ENCODE assay signal across 18 cellular contexts in the genomic region with DNA sequence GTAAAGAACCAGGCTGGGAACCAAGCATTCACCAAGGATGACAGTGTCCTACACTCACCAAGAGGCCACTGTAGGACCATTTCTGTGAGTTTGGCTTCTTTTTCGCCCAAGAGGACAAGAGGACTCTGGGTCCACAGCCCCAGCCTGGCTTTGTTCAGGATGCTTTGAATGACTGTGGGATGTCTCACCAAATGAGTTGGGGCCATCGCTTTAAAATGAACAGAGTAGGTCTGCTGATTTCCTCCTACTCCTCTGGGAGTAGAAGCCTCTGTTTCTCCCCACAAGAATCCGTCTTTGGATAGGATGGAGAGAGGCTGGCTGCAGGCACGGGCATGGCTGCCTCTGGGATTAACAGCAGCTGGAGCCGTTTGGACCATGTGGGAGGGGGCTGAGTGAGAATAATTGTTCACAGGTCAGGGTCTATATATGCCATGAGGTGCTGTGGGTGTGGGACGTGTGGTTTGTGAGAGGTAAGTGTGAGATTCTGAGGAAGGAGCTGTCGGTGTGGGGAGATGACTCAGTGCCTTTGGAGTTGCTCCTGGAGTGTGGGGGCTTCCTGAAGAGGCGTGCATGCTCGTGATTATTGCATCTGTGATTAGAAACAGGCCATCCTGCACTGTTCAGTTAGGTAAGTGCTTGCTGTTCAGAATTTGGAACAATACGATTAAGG. TPM values are rescaled to one million over a fixed set of nuclear protein-coding genes. Genes with fewer than 3 reads are reported as not detected.
DNase-seq lines count a peak whose midpoint lies in the region; ATAC-seq and TF ChIP-seq lines count a peak whose summit lies in the region.
"Had no signal": no experiment of that assay in that cellular context is flagged by ENCODE, and none has a peak within 500 bp of the region (broad histone marks: within the 10 kb centered on the region; RNA-seq: fewer than 3 reads in every experiment).

No MANE protein-coding gene starts in this region.

- intact Hi-C loops in activated T-helper 1 cell treated with anti-CD3 and anti-CD28 coated beads, Interleukin-12 subunit alpha, Interleukin-12 subunit beta, Interleukin-2, Interleukin-4 antibody, amounts not matched to agents 30 ng/mL and 10 ng/mL and 1 ng/mL, durations not matched to agents 14 hours and 24 hours and 36 hours (cut with micrococcal nuclease), result no loop called here

- no peaks in the 10 kb centered on the region for H3K9me3 Mint-ChIP-seq in activated T-cell treated with anti-CD3 and anti-CD28 coated beads, Interleukin-2, amount 50 U/mL, for 4 hours
- no peaks in the 10 kb centered on the region for H3K9me3 Mint-ChIP-seq in activated T-cell treated with anti-CD3 and anti-CD28 coated beads, Interleukin-2, amount 50 U/mL, for 24 hours
- H3K9me3 Mint-ChIP-seq in activated T-helper 1 cell treated with anti-CD3 and anti-CD28 coated beads, Interleukin-12 subunit alpha, Interleukin-12 subunit beta, Interleukin-2, Interleukin-4 antibody, amounts not matched to agents 30 ng/mL and 10 ng/mL and 1 ng/mL, durations not matched to agents 14 hours and 24 hours and 36 hours, result no peaks in the 10 kb centered on the region
- no peaks in the 10 kb centered on the region for H3K9me3 Mint-ChIP-seq in effector memory CD8-positive, alpha-beta T cell

- peak; percentile 18 to 25 for ATAC-seq in activated T-cell treated with anti-CD3 and anti-CD28 coated beads, Interleukin-2, amount 50 U/mL, for 4 hours
- peak; percentile 44 for ATAC-seq in effector memory CD8-positive, alpha-beta T cell (replicated peaks)
- no peak for ATAC-seq in HG03039 (IDR thresholded peaks at IDR 0.05; ENCODE audit: unreplicated experiment)
- ATAC-seq in HG03457 (IDR thresholded peaks at IDR 0.05; ENCODE audit: unreplicated experiment), result no peak
- ATAC-seq: esophagus mucosa, left ventricle myocardium superior had no signal

- H3K4me2 ChIP-seq in smooth muscle cell, result peak overlapping the region; percentile 1

- H2AFZ ChIP-seq in smooth muscle cell (ENCODE audit: low read depth), result no peak overlapping the region

- H3K9ac ChIP-seq in smooth muscle cell (ENCODE audit: low read depth), result no peak overlapping the region

- no peaks in the 10 kb centered on the region for H3K9me3 ChIP-seq in smooth muscle cell (replicated peaks; ENCODE audit: low read depth)

- no peaks in the 10 kb centered on the region for H3F3A ChIP-seq in smooth muscle cell (ENCODE audit: low read depth)

- H3K4me1 Mint-ChIP-seq in activated T-cell treated with anti-CD3 and anti-CD28 coated beads, Interleukin-2, amount 50 U/mL, for 4 hours (ENCODE audit: low read depth), result peaks cover 4% of the 10 kb centered on the region
- H3K4me1 Mint-ChIP-seq in activated T-cell treated with anti-CD3 and anti-CD28 coated beads, Interleukin-2, amount 50 U/mL, for 24 hours (ENCODE audit: low read depth), result peaks cover 7% of the 10 kb centered on the region
- H3K4me1 Mint-ChIP-seq in activated T-helper 1 cell treated with anti-CD3 and anti-CD28 coated beads, Interleukin-12 subunit alpha, Interleukin-12 subunit beta, Interleukin-2, Interleukin-4 antibody, amounts not matched to agents 30 ng/mL and 10 ng/mL and 1 ng/mL, durations not matched to agents 14 hours and 24 hours and 36 hours (ENCODE audit: low read depth), result peaks cover 17% of the 10 kb centered on the region
- peaks cover 4 to 6% of the 10 kb centered on the region in 2 donors for H3K4me1 Mint-ChIP-seq in effector memory CD8-positive, alpha-beta T cell (ENCODE audit: low read depth in 2 of 2)

- no peak overlapping the region for H3K4me3 ChIP-seq in smooth muscle cell
- H3K4me3 ChIP-seq: cardiac muscle cell had no signal

- H3K36me3 Mint-ChIP-seq in activated T-cell treated with anti-CD3 and anti-CD28 coated beads, Interleukin-2, amount 50 U/mL, for 4 hours (ENCODE audit: insufficient read depth), result no peaks in the 10 kb centered on the region
- no peaks in the 10 kb centered on the region for H3K36me3 Mint-ChIP-seq in activated T-cell treated with anti-CD3 and anti-CD28 coated beads, Interleukin-2, amount 50 U/mL, for 24 hours (ENCODE audit: low read depth)
- no peaks in the 10 kb centered on the region for H3K36me3 Mint-ChIP-seq in activated T-helper 1 cell treated with anti-CD3 and anti-CD28 coated beads, Interleukin-12 subunit alpha, Interleukin-12 subunit beta, Interleukin-2, Interleukin-4 antibody, amounts not matched to agents 30 ng/mL and 10 ng/mL and 1 ng/mL, durations not matched to agents 14 hours and 24 hours and 36 hours (ENCODE audit: low read depth)
- no peaks in the 10 kb centered on the region for H3K36me3 Mint-ChIP-seq in effector memory CD8-positive, alpha-beta T cell (ENCODE audit: insufficient read depth)

- no peak overlapping the region for H3K4me3 Mint-ChIP-seq in activated T-cell treated with anti-CD3 and anti-CD28 coated beads, Interleukin-2, amount 50 U/mL, for 4 hours
- H3K4me3 Mint-ChIP-seq in activated T-cell treated with anti-CD3 and anti-CD28 coated beads, Interleukin-2, amount 50 U/mL, for 24 hours, result no peak overlapping the region
- no peak overlapping the region for H3K4me3 Mint-ChIP-seq in activated T-helper 1 cell treated with anti-CD3 and anti-CD28 coated beads, Interleukin-12 subunit alpha, Interleukin-12 subunit beta, Interleukin-2, Interleukin-4 antibody, amounts not matched to agents 30 ng/mL and 10 ng/mL and 1 ng/mL, durations not matched to agents 14 hours and 24 hours and 36 hours
- no peak overlapping the region for H3K4me3 Mint-ChIP-seq in effector memory CD8-positive, alpha-beta T cell
- H3K4me3 Mint-ChIP-seq: HFFc6 had no signal

- no peak for DNase-seq in activated T-cell treated with anti-CD3 and anti-CD28 coated beads, Interleukin-2, amount 50 U/mL, for 4 hours
- no peak for DNase-seq in activated T-cell treated with anti-CD3 and anti-CD28 coated beads, Interleukin-2, amount 50 U/mL, for 24 hours
- no peak for DNase-seq in activated T-helper 1 cell treated with anti-CD3 and anti-CD28 coated beads, Interleukin-12 subunit alpha, Interleukin-12 subunit beta, Interleukin-2, Interleukin-4 antibody, amounts not matched to agents 30 ng/mL and 10 ng/mL and 1 ng/mL, durations not matched to agents 14 hours and 24 hours and 36 hours (ENCODE audit: low spot score)
- no peak for DNase-seq in effector memory CD8-positive, alpha-beta T cell
- no peak for DNase-seq in smooth muscle cell (lab: John Stamatoyannopoulos, UW; ENCODE audit: unreplicated experiment)
- DNase-seq in effector CD4-positive, alpha-beta T cell, result no peak
- DNase-seq: activated CD4-positive, alpha-beta T cell treated with anti-CD3 and anti-CD28 coated beads for 1 hour; DMS 273 treated with DMSO at 0.1 percent for 48 hours; HFFc6; left ventricle myocardium superior; NCI-H1930; NCI-H446 treated with DMSO at 0.1 percent for 48 hours; RPMI8226 had no signal

- no peak overlapping the region for H3K27ac ChIP-seq in smooth muscle cell (ENCODE audit: low read depth)
- H3K27ac ChIP-seq: cardiac muscle cell, HL-60 had no signal

- H3K79me2 ChIP-seq in smooth muscle cell (ENCODE audit: low read depth), result no peaks in the 10 kb centered on the region

- H3K27ac Mint-ChIP-seq in activated T-cell treated with anti-CD3 and anti-CD28 coated beads, Interleukin-2, amount 50 U/mL, for 24 hours, result no peak overlapping the region
- H3K27ac Mint-ChIP-seq in activated T-helper 1 cell treated with anti-CD3 and anti-CD28 coated beads, Interleukin-12 subunit alpha, Interleukin-12 subunit beta, Interleukin-2, Interleukin-4 antibody, amounts not matched to agents 30 ng/mL and 10 ng/mL and 1 ng/mL, durations not matched to agents 14 hours and 24 hours and 36 hours, result peak overlapping the region; percentile 55
- H3K27ac Mint-ChIP-seq in effector memory CD8-positive, alpha-beta T cell, result no peak overlapping the region
- H3K27ac Mint-ChIP-seq: HFFc6 had no signal

- peaks cover 6% of the 10 kb centered on the region for H3K27me3 Mint-ChIP-seq in activated T-cell treated with anti-CD3 and anti-CD28 coated beads, Interleukin-2, amount 50 U/mL, for 4 hours (ENCODE audit: low read depth)
- H3K27me3 Mint-ChIP-seq in activated T-cell treated with anti-CD3 and anti-CD28 coated beads, Interleukin-2, amount 50 U/mL, for 24 hours, result no peaks in the 10 kb centered on the region
- peaks cover 11% of the 10 kb centered on the region for H3K27me3 Mint-ChIP-seq in activated T-helper 1 cell treated with anti-CD3 and anti-CD28 coated beads, Interleukin-12 subunit alpha, Interleukin-12 subunit beta, Interleukin-2, Interleukin-4 antibody, amounts not matched to agents 30 ng/mL and 10 ng/mL and 1 ng/mL, durations not matched to agents 14 hours and 24 hours and 36 hours (ENCODE audit: insufficient read depth)
- H3K27me3 Mint-ChIP-seq in effector memory CD8-positive, alpha-beta T cell, result peaks cover 9 to 11% of the 10 kb centered on the region in 2 donors

- 44% methylated on average over 10 of the region's 10 CpGs for WGBS in smooth muscle cell (ENCODE audit: low lambda C conversion rate)

- peaks cover 9% of the 10 kb centered on the region for H3K27me3 ChIP-seq in smooth muscle cell (ENCODE audit: low read depth)
- H3K27me3 ChIP-seq: cardiac muscle cell had no signal

- H4K20me1 ChIP-seq in smooth muscle cell (ENCODE audit: low read depth), result no peaks in the 10 kb centered on the region

- H3K36me3 ChIP-seq in smooth muscle cell (ENCODE audit: low read depth), result no peaks in the 10 kb centered on the region
- H3K36me3 ChIP-seq: cardiac muscle cell had no signal

- TF ChIP-seq CTCF in smooth muscle cell (IDR thresholded peaks at IDR 0.05; ENCODE audit: borderline replicate concordance, insufficient read depth, poor library complexity, severe bottlenecking), result no peak

- no peaks in the 10 kb centered on the region for H3K4me1 ChIP-seq in smooth muscle cell (ENCODE audit: low read depth)

RNA-seq across cellular contexts. Expression of a gene that starts 48.0 kb away (rescaled TPM):
- total RNA-seq in activated T-cell treated with anti-CD3 and anti-CD28 coated beads, Interleukin-2, amount 50 U/mL, for 4 hours, result 100 to 1,000 TPM; 129 to 183 (median 171) TPM
- total RNA-seq in activated T-helper 1 cell treated with anti-CD3 and anti-CD28 coated beads, Interleukin-12 subunit alpha, Interleukin-12 subunit beta, Interleukin-2, Interleukin-4 antibody, amounts not matched to agents 30 ng/mL and 10 ng/mL and 1 ng/mL, durations not matched to agents 14 hours and 24 hours and 36 hours, result 113 and 115 TPM in 2 replicates
- total RNA-seq in smooth muscle cell, result 53.1 and 69.4 TPM in 2 replicates
- polyA plus RNA-seq in smooth muscle cell, result 91.7 and 104 TPM in 2 replicates

Comparison
In these comparisons a context has a peak if more than half of its experiments do, and no peak if none do; other contexts are left out.
1. ATAC-seq: peak in activated T-cell treated with anti-CD3 and anti-CD28 coated beads, Interleukin-2, amount 50 U/mL, for 4 hours (2 of 2) and effector memory CD8-positive, alpha-beta T cell (single experiment); none in HG03039 (single experiment) and HG03457 (single experiment).